ENCODE assay signal across 1 cellular context in the genomic region with DNA sequence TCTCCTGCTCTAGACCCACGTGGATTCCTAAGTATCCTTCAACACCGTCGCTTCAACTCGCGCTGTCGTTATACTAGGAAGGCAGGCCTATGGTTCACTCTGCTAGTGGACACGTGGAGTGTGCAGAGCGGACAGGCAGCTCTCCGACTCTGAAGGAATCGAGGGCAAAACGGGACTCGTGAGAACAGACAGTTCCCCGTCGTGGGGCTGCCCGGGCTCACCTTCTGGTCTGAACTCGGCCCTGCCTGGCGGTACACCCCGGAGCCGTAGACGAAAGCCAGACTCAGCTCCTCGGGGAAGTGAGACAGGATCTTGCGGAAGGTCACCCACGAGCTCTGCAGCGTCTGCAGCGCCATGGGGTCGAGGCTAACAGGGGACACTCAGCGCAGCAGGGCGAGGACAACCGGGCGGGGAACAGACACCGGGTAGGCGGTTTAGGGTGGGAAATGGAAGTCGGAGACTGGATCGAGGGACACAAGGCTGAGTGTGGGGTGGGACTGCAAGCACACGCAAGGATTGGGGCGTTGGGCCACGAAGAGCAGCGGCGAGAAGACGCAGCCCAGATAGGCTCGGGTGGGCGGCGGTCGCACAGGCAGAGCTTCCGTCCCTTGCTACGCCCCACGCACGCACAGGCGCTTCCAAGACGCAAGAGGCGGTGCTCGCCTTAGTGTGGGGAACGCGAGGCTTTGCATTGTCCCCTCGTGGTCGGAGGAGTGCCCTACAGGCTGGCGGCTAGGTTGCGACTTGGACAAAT.
TF ChIP-seq lines count a peak whose summit lies in the region.

A gene with protein sequence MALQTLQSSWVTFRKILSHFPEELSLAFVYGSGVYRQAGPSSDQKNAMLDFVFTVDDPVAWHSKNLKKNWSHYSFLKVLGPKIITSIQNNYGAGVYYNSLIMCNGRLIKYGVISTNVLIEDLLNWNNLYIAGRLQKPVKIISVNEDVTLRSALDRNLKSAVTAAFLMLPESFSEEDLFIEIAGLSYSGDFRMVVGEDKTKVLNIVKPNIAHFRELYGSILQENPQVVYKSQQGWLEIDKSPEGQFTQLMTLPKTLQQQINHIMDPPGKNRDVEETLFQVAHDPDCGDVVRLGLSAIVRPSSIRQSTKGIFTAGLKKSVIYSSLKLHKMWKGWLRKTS (minus strand): TSS at position 605 of the 754 bp plus-strand sequence. CDS start 249 bp downstream, at position 356.

TF ChIP-seq in GM12878, 131 proteins besides CTCF, POLR2A, EP300 and RAD21 (continued from another document and continues in another):
- TF ChIP-seq, protein P1, sequence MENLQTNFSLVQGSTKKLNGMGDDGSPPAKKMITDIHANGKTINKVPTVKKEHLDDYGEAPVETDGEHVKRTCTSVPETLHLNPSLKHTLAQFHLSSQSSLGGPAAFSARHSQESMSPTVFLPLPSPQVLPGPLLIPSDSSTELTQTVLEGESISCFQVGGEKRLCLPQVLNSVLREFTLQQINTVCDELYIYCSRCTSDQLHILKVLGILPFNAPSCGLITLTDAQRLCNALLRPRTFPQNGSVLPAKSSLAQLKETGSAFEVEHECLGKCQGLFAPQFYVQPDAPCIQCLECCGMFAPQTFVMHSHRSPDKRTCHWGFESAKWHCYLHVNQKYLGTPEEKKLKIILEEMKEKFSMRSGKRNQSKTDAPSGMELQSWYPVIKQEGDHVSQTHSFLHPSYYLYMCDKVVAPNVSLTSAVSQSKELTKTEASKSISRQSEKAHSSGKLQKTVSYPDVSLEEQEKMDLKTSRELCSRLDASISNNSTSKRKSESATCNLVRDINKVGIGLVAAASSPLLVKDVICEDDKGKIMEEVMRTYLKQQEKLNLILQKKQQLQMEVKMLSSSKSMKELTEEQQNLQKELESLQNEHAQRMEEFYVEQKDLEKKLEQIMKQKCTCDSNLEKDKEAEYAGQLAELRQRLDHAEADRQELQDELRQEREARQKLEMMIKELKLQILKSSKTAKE (IDR thresholded peaks at IDR 0.05; ENCODE audit: low read depth, poor library complexity, severe bottlenecking): no peak
- TF ChIP-seq, protein P2, sequence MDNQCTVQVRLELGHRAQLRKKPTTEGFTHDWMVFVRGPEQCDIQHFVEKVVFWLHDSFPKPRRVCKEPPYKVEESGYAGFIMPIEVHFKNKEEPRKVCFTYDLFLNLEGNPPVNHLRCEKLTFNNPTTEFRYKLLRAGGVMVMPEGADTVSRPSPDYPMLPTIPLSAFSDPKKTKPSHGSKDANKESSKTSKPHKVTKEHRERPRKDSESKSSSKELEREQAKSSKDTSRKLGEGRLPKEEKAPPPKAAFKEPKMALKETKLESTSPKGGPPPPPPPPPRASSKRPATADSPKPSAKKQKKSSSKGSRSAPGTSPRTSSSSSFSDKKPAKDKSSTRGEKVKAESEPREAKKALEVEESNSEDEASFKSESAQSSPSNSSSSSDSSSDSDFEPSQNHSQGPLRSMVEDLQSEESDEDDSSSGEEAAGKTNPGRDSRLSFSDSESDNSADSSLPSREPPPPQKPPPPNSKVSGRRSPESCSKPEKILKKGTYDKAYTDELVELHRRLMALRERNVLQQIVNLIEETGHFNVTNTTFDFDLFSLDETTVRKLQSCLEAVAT (IDR thresholded peaks at IDR 0.05): no peak
- TF ChIP-seq ZNF687 (IDR thresholded peaks at IDR 0.05) (peak; percentile 35; the same call in 1 of the 2 replicates), PAX8 (IDR thresholded peaks at IDR 0.05) (no peak), HCFC1 (IDR thresholded peaks at IDR 0.05; ENCODE audit: low read length) (peak; percentile 66), MEF2A (IDR thresholded peaks at IDR 0.05; ENCODE audit: insufficient read depth, low read depth, low read length) (no peak), CHD2 (IDR thresholded peaks at IDR 0.05; ENCODE audit: borderline replicate concordance, low read depth, low read length) (0 out of 2 replicates have a peak, but pooled peaks have one; percentile 33), NFYA (IDR thresholded peaks at IDR 0.05; ENCODE audit: borderline replicate concordance, low read depth, low read length) (no peak), NRF1 (conservative IDR thresholded peaks at IDR 0.05; ENCODE audit: low read depth, low read length) (peak; percentile 1; the same call in 1 of the 2 replicates), PBX3 (IDR thresholded peaks at IDR 0.05; ENCODE audit: insufficient replicate concordance, low read depth, low read length) (no peak), EGR1 (IDR thresholded peaks at IDR 0.05; ENCODE audit: borderline replicate concordance in 1 of 2, low read depth in 2 of 2, low read length in 2 of 2) (peak; percentile 93 to 95), SIX5 (IDR thresholded peaks at IDR 0.05; ENCODE audit: low read depth, low read length, severe bottlenecking) (peak; percentile 47), CHD1 (IDR thresholded peaks at IDR 0.05; ENCODE audit: low read depth, low read length) (no peak), NR2C1 (IDR thresholded peaks at IDR 0.05) (no peak), ZNF274 (IDR thresholded peaks at IDR 0.05; ENCODE audit: insufficient read depth, insufficient read length) (no peak), PAX5 (IDR thresholded peaks at IDR 0.05; ENCODE audit: borderline replicate concordance, low read depth, low read length) (peak; percentile 65; the same call in 1 of the 2 replicates), SIN3A (IDR thresholded peaks at IDR 0.05; ENCODE audit: low read depth, low read length) (peak; percentile 83), E2F4 (IDR thresholded peaks at IDR 0.05; ENCODE audit: low read depth, low read length) (no peak), TARDBP (IDR thresholded peaks at IDR 0.05; ENCODE audit: borderline replicate concordance) (no peak), BACH1 (IDR thresholded peaks at IDR 0.05; ENCODE audit: borderline replicate concordance) (peak; percentile 49), BHLHE40 (IDR thresholded peaks at IDR 0.05; ENCODE audit: borderline replicate concordance in 1 of 2, low read depth in 2 of 2, low read length in 1 of 2) (peak; percentile 68 to 86; a peak in 3 of 4 replicates), EED (IDR thresholded peaks at IDR 0.05; ENCODE audit: low read depth) (no peak), CBX5 (IDR thresholded peaks at IDR 0.05; ENCODE audit: low read depth) (no peak), SMARCA5 (IDR thresholded peaks at IDR 0.05) (peak; percentile 94)
- TF ChIP-seq, protein P3, sequence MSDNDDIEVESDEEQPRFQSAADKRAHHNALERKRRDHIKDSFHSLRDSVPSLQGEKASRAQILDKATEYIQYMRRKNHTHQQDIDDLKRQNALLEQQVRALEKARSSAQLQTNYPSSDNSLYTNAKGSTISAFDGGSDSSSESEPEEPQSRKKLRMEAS (IDR thresholded peaks at IDR 0.05; ENCODE audit: low read depth, low read length): peak; percentile 86
- TF ChIP-seq, protein P4, sequence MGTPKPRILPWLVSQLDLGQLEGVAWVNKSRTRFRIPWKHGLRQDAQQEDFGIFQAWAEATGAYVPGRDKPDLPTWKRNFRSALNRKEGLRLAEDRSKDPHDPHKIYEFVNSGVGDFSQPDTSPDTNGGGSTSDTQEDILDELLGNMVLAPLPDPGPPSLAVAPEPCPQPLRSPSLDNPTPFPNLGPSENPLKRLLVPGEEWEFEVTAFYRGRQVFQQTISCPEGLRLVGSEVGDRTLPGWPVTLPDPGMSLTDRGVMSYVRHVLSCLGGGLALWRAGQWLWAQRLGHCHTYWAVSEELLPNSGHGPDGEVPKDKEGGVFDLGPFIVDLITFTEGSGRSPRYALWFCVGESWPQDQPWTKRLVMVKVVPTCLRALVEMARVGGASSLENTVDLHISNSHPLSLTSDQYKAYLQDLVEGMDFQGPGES (IDR thresholded peaks at IDR 0.05): no peak
- TF ChIP-seq, protein P5, sequence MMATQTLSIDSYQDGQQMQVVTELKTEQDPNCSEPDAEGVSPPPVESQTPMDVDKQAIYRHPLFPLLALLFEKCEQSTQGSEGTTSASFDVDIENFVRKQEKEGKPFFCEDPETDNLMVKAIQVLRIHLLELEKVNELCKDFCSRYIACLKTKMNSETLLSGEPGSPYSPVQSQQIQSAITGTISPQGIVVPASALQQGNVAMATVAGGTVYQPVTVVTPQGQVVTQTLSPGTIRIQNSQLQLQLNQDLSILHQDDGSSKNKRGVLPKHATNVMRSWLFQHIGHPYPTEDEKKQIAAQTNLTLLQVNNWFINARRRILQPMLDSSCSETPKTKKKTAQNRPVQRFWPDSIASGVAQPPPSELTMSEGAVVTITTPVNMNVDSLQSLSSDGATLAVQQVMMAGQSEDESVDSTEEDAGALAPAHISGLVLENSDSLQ (IDR thresholded peaks at IDR 0.05): peak; percentile 47; the same call in 1 of the 2 replicates
- TF ChIP-seq, protein P6, sequence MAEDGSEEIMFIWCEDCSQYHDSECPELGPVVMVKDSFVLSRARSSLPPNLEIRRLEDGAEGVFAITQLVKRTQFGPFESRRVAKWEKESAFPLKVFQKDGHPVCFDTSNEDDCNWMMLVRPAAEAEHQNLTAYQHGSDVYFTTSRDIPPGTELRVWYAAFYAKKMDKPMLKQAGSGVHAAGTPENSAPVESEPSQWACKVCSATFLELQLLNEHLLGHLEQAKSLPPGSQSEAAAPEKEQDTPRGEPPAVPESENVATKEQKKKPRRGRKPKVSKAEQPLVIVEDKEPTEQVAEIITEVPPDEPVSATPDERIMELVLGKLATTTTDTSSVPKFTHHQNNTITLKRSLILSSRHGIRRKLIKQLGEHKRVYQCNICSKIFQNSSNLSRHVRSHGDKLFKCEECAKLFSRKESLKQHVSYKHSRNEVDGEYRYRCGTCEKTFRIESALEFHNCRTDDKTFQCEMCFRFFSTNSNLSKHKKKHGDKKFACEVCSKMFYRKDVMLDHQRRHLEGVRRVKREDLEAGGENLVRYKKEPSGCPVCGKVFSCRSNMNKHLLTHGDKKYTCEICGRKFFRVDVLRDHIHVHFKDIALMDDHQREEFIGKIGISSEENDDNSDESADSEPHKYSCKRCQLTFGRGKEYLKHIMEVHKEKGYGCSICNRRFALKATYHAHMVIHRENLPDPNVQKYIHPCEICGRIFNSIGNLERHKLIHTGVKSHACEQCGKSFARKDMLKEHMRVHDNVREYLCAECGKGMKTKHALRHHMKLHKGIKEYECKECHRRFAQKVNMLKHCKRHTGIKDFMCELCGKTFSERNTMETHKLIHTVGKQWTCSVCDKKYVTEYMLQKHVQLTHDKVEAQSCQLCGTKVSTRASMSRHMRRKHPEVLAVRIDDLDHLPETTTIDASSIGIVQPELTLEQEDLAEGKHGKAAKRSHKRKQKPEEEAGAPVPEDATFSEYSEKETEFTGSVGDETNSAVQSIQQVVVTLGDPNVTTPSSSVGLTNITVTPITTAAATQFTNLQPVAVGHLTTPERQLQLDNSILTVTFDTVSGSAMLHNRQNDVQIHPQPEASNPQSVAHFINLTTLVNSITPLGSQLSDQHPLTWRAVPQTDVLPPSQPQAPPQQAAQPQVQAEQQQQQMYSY (CRISPR knock-in tag; IDR thresholded peaks at IDR 0.05): no peak
